Comparison of ENCODE assay signal across 8 cellular contexts in genomic region chr14:103122578-103123127, GRCh38. TPM values are rescaled to one million over a fixed set of nuclear protein-coding genes. Genes with fewer than 3 reads are reported as not detected.
DNase-seq lines count a peak whose midpoint lies in the region; TF ChIP-seq lines count a peak whose summit lies in the region.

No MANE protein-coding gene starts in this region.

- intact Hi-C loops in sigmoid colon (cut with DNase I) = no loop called here

- peak overlapping the region; percentile 83 to 87 (median 86) for H3K27ac ChIP-seq in sigmoid colon

- H3K4me3 ChIP-seq in foreskin fibroblast (ENCODE audit: low read depth in 1 of 2, low read length in 2 of 2) = peak overlapping the region; percentile 7 to 56
- peak overlapping the region; percentile 44 to 78 (median 64) for H3K4me3 ChIP-seq in sigmoid colon

- H3K4me1 ChIP-seq in sigmoid colon = peaks cover 0 to 73% (median 66%) of the 10 kb centered on the region in 4 donors

- WGBS in sigmoid colon, 2 donors = 15 to 20% methylated on average over 28 of the region's 28 CpGs

- H3K27me3 ChIP-seq in sigmoid colon = peaks cover 0 to 22% (median 3%) of the 10 kb centered on the region in 3 donors

- no peak for TF ChIP-seq POLR2A in sigmoid colon (IDR thresholded peaks at IDR 0.05)

- no peaks in the 10 kb centered on the region for H3K36me3 ChIP-seq in sigmoid colon

- TF ChIP-seq CTCF in foreskin fibroblast (IDR thresholded peaks at IDR 0.05; ENCODE audit: low read depth, low read length) (no peak), sigmoid colon (IDR thresholded peaks at IDR 0.05) (no peak)

- DNase-seq in ELF-1 (ENCODE audit: low read depth, low spot score) (peak; percentile 58), NCI-H774 (lab: John Stamatoyannopoulos, UW) (peak; percentile 29), foreskin fibroblast (no peak), sigmoid colon (no peak), SW480 (ENCODE audit: low spot score) (no peak), SIG-M5 (lab: John Stamatoyannopoulos, UW) (no peak), cerebellar nuclear complex (lab: John Stamatoyannopoulos, UW) (no peak)
- no peak for DNase-seq in stimulated activated CD4-positive, alpha-beta T cell treated with anti-CD3 and anti-CD28 coated beads, Interleukin-4, amount 100 ng/mL, for 4 hours

- TF ChIP-seq EP300 in sigmoid colon (IDR thresholded peaks at IDR 0.05) = no peak

- no peaks in the 10 kb centered on the region for H3K9me3 ChIP-seq in sigmoid colon

RNA-seq across cellular contexts. Expression of gene TNFAIP2, which starts 0.6 kb away (rescaled TPM):
- total RNA-seq in sigmoid colon = 10 to 100 TPM; 21.2 to 59.1 (median 36.6) TPM
- 10 to 100 TPM; 11.8 to 68.0 (median 28.8) TPM for polyA plus RNA-seq in sigmoid colon

RNA-seq across cellular contexts. Expression of gene EXOC3L4, which starts 28.1 kb away (rescaled TPM):
- 1 to 10 TPM in 2 of 4 donors, under 1 TPM in 2; 0.36 to 1.8 (median 0.90) TPM for total RNA-seq in sigmoid colon
- 10 to 100 TPM in 1 of 3 donors, 1 to 10 TPM in 2; 3.0 to 23.8 (median 6.0) TPM for polyA plus RNA-seq in sigmoid colon

RNA-seq across cellular contexts. Expression of gene LBHD2, which starts 38.6 kb away (rescaled TPM):
- total RNA-seq in sigmoid colon = not detected
- polyA plus RNA-seq in sigmoid colon = under 1 TPM in 1 of 3 donors, not detected in 2; 0.17 TPM

Comparison
In these comparisons a context has a peak if more than half of its experiments do, and no peak if none do; other contexts are left out.
1. DNase-seq: peak in ELF-1 (single experiment) and NCI-H774 (single experiment); none in foreskin fibroblast (0 of 2), sigmoid colon (single experiment), SW480 (single experiment), SIG-M5 (single experiment), stimulated activated CD4-positive, alpha-beta T cell treated with anti-CD3 and anti-CD28 coated beads, Interleukin-4, amount 100 ng/mL, for 4 hours (0 of 2) and cerebellar nuclear complex (0 of 2).